ENCODE assay signal across 29 cellular contexts in genomic region chr10:27547047-27547446, GRCh38.
"Had no signal": no experiment of that assay in that cellular context is flagged by ENCODE, and none has a peak within 500 bp of the region (broad histone marks: within the 10 kb centered on the region; RNA-seq: fewer than 3 reads in every experiment).

No MANE protein-coding gene starts in this region.

- ATAC-seq: esophagus mucosa; heart right ventricle; left cardiac atrium; left lung; naive thymus-derived CD4-positive, alpha-beta T cell; pancreas; right lobe of liver had no signal

- H3K36me3 ChIP-seq: thyroid gland had no signal

- H3K4me3 Mint-ChIP-seq: naive thymus-derived CD4-positive, alpha-beta T cell; neural crest cell had no signal

- DNase-seq: dorsolateral prefrontal cortex; effector CD4-positive, alpha-beta T cell; foreskin melanocyte; glutamatergic neuron; heart right ventricle; hippocampal formation; left cardiac atrium; left lung; mesendoderm; midbrain; naive thymus-derived CD4-positive, alpha-beta T cell; pancreas; right lobe of liver; stimulated activated CD4-positive, alpha-beta T cell treated with anti-CD3 and anti-CD28 coated beads, Interleukin-12 subunit alpha, Interleukin-12 subunit beta, amount 100 ng/mL, for 4 hours; stimulated activated CD4-positive, alpha-beta T cell treated with anti-CD3 and anti-CD28 coated beads, Interleukin-1b, Interleukin-23, amount 100 ng/mL, for 48 hours; stimulated activated CD4-positive, alpha-beta T cell treated with anti-CD3 and anti-CD28 coated beads, Interleukin-4, amount 100 ng/mL, for 1 hour; stimulated activated CD8-positive, alpha-beta memory T cell treated with anti-CD3 and anti-CD28 coated beads, Interleukin-4, amount 100 ng/mL, for 48 hours; stimulated activated naive CD4-positive, alpha-beta T cell treated with Interleukin-2 at 50 U/mL for 16 hours; stomach; thyroid gland; trophoblast cell had no signal

- H3K27me3 Mint-ChIP-seq: naive thymus-derived CD4-positive, alpha-beta T cell had no signal

- H3K4me3 ChIP-seq: dorsolateral prefrontal cortex, heart right ventricle, left lung, pancreas, right lobe of liver, smooth muscle cell, stomach, thyroid gland, vagina had no signal

- H3K9me3 Mint-ChIP-seq: naive thymus-derived CD4-positive, alpha-beta T cell had no signal

- H3K4me1 Mint-ChIP-seq: neural crest cell had no signal

- H3K27ac ChIP-seq: dorsolateral prefrontal cortex, epithelial cell of prostate, heart right ventricle, left lung, pancreas, right lobe of liver, stomach, thyroid gland, vagina had no signal

- H3K9me3 ChIP-seq: heart right ventricle, left lung, neutrophil, pancreas, right lobe of liver, stomach, thyroid gland, vagina had no signal

- H3K4me1 ChIP-seq: pancreas, right lobe of liver, thyroid gland had no signal

- H3K27me3 ChIP-seq: dorsolateral prefrontal cortex, heart right ventricle, left lung, neutrophil, pancreas, right lobe of liver, stomach, thyroid gland, vagina had no signal

- FAIRE-seq: colon, islet of Langerhans, pancreas had no signal
